Comparison of ENCODE assay signal across 2 cellular contexts in genomic region chr5:132802685-132803066, GRCh38.
TF ChIP-seq lines count a peak whose summit lies in the region.

No MANE protein-coding gene starts in this region.

TF ChIP-seq in K562, 482 proteins besides CTCF, POLR2A, EP300 and RAD21:
- TF ChIP-seq CEBPB (tag; IDR thresholded peaks at IDR 0.05) = peak; percentile 74
TF ChIP-seq in K562: peak in this region for 1; not testable (repeated sequence) for 481.

TF ChIP-seq in HepG2, 621 proteins besides CTCF, POLR2A, EP300 and RAD21:
- 0 out of 2 replicates have a peak, but pooled peaks have one; percentile 6 for TF ChIP-seq CEBPB (IDR thresholded peaks at IDR 0.05; ENCODE audit: borderline replicate concordance, low read depth, low read length)
